11 cellular contexts compared by ENCODE assay signal in genomic region chr1:218983848-218984247, GRCh38.
DNase-seq lines count a peak whose midpoint lies in the region; ATAC-seq, FAIRE-seq and TF ChIP-seq lines count a peak whose summit lies in the region.
"Had no signal": no experiment of that assay in that cellular context is flagged by ENCODE, and none has a peak within 500 bp of the region (broad histone marks: within the 10 kb centered on the region; RNA-seq: fewer than 3 reads in every experiment).

No MANE protein-coding gene starts in this region.

- peak; percentile 15 for DNase-seq in DND-41
- DNase-seq in HFF-Myc (ENCODE audit: extremely low read depth, low read depth), result no peak
- peak; percentile 15 for DNase-seq in SK-MEL-5 (ENCODE audit: low read depth, low spot score)
- DNase-seq in kidney epithelial cell (ENCODE audit: low read depth), result no peak
- DNase-seq in CD4-positive, alpha-beta memory T cell, result no peak
- DNase-seq in activated T-cell treated with anti-CD3 and anti-CD28 coated beads for 4 hours, result no peak
- DNase-seq in HT-29 (ENCODE audit: low spot score), result no peak
- DNase-seq in RCC 7860 (ENCODE audit: low spot score), result no peak
- DNase-seq: NCI-H1930, small intestine had no signal

- TF ChIP-seq CTCF in DND-41 (IDR thresholded peaks at IDR 0.05; ENCODE audit: borderline replicate concordance, extremely low read depth, low read length, poor library complexity, severe bottlenecking) (peak; percentile 53), HFF-Myc (IDR thresholded peaks at IDR 0.05; ENCODE audit: low read depth, low read length, missing control alignments) (peak; percentile 42), kidney epithelial cell (IDR thresholded peaks at IDR 0.05; ENCODE audit: insufficient read depth, low read length, poor library complexity, severe bottlenecking) (peak; percentile 31)

- POLR2A ChIA-PET in CD4-positive, alpha-beta memory T cell (lab: Charles Lee; ENCODE audit: partially characterized antibody), result no interaction called here

- no peaks in the 10 kb centered on the region for H3K36me3 ChIP-seq in DND-41 (ENCODE audit: insufficient read depth, low read length)
- no peaks in the 10 kb centered on the region for H3K36me3 ChIP-seq in kidney epithelial cell (ENCODE audit: control insufficient read depth, insufficient read depth, low read length)
- H3K36me3 ChIP-seq in CD4-positive, alpha-beta memory T cell (ENCODE audit: insufficient read depth, low read length), result no peaks in the 10 kb centered on the region

- peak; percentile 63 for ATAC-seq in DND-41 (ENCODE audit: insufficient read depth, low read depth)

- H3K4me3 Mint-ChIP-seq in CD4-positive, alpha-beta memory T cell, result no peak overlapping the region

- CTCF ChIA-PET in CD4-positive, alpha-beta memory T cell (lab: Charles Lee; ENCODE audit: partially characterized antibody), result no interaction called here

- no peaks in the 10 kb centered on the region for H3K9me3 ChIP-seq in DND-41 (ENCODE audit: insufficient read depth, low read length, severe bottlenecking)
- H3K9me3 ChIP-seq in CD4-positive, alpha-beta memory T cell (ENCODE audit: control insufficient read depth in 1 of 2, low read length in 2 of 2), result no peaks in the 10 kb centered on the region

- intact Hi-C loops in CD4-positive, alpha-beta memory T cell (cut with micrococcal nuclease), result no loop called here

- in situ Hi-C loops in SK-MEL-5 (cut with HindIII; ENCODE audit: low pct_unique_long_range_greater_than_20kb, low sequenced_read_pairs), result no loop called here

- no peaks in the 10 kb centered on the region for H3K4me1 Mint-ChIP-seq in CD4-positive, alpha-beta memory T cell

- H3K27me3 ChIP-seq in DND-41 (ENCODE audit: insufficient read depth, low read length, poor library complexity) (no peaks in the 10 kb centered on the region), kidney epithelial cell (ENCODE audit: control insufficient read depth, insufficient read depth, low read length) (no peaks in the 10 kb centered on the region)
- H3K27me3 ChIP-seq in CD4-positive, alpha-beta memory T cell (ENCODE audit: insufficient read depth, low read length), result no peaks in the 10 kb centered on the region

- H3K36me3 Mint-ChIP-seq in CD4-positive, alpha-beta memory T cell, result no peaks in the 10 kb centered on the region

- no peak for FAIRE-seq in RCC 7860 (lab: Jason Lieb, UNC)
- FAIRE-seq: G401.6, small intestine had no signal

- H3K4me1 ChIP-seq in DND-41 (ENCODE audit: insufficient read depth, low read length), result no peaks in the 10 kb centered on the region
- no peaks in the 10 kb centered on the region for H3K4me1 ChIP-seq in CD4-positive, alpha-beta memory T cell (ENCODE audit: insufficient read depth, low read length)

- H3K27ac Mint-ChIP-seq in CD4-positive, alpha-beta memory T cell, result no peak overlapping the region

- no peaks in the 10 kb centered on the region for H4K20me1 ChIP-seq in DND-41 (ENCODE audit: insufficient read depth, low read length)

- no peak overlapping the region for H3K27ac ChIP-seq in DND-41 (ENCODE audit: low read length)
- no peak overlapping the region for H3K27ac ChIP-seq in CD4-positive, alpha-beta memory T cell (ENCODE audit: low read depth, low read length)

- H2AFZ ChIP-seq in DND-41 (ENCODE audit: low read depth, low read length), result no peak overlapping the region

- no peak overlapping the region for H3K4me3 ChIP-seq in DND-41 (ENCODE audit: low read depth in 1 of 2, low read length in 2 of 2)
- H3K4me3 ChIP-seq in HFF-Myc (replicated peaks; ENCODE audit: low read depth, low read length), result no peak overlapping the region
- H3K4me3 ChIP-seq in kidney epithelial cell (ENCODE audit: low read depth, low read length), result no peak overlapping the region
- H3K4me3 ChIP-seq in CD4-positive, alpha-beta memory T cell (ENCODE audit: low read length in 2 of 2), result no peak overlapping the region

- peaks cover 0 to 8% (median 2%) of the 10 kb centered on the region in 8 donors for H3K9me3 Mint-ChIP-seq in CD4-positive, alpha-beta memory T cell

- no peak overlapping the region for H3K9ac ChIP-seq in DND-41 (ENCODE audit: low read depth, low read length)

- no peak overlapping the region for H3K4me2 ChIP-seq in DND-41 (ENCODE audit: insufficient read depth, low read length)

- no peaks in the 10 kb centered on the region for H3K27me3 Mint-ChIP-seq in CD4-positive, alpha-beta memory T cell

- no peaks in the 10 kb centered on the region for H3K79me2 ChIP-seq in DND-41 (ENCODE audit: insufficient read depth, low read length)

Comparison
In these comparisons a context has a peak if more than half of its experiments do, and no peak if none do; other contexts are left out.
1. DNase-seq: peak in DND-41 (single experiment) and SK-MEL-5 (single experiment); none in HFF-Myc (single experiment), kidney epithelial cell (single experiment), CD4-positive, alpha-beta memory T cell (0 of 5), activated T-cell treated with anti-CD3 and anti-CD28 coated beads for 4 hours (single experiment), HT-29 (single experiment) and RCC 7860 (single experiment).
2. Peak in every context shown above with its lines, with median percentiles within 50 percentile points of each other: CTCF ChIP-seq.